ENCODE assay signal across 7 cellular contexts in the genomic region with DNA sequence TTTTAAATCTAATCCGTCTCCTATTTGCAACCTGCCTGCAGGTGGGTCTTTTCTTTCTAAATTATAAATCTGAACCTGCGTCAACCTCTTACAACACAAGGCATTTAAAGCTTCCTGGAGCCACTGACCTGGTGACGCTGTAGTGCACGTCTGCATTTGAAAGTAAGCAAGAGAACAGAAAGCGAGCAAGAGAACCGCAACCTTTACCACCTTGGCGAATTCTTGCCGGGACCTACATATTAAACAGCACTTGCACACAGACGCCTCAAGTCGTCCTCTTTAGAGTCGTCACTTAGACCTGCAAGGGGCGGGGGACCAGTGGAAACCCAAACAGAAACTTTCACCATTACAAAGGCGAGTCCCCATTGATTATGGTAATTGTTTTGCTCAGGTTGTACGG. TPM values are rescaled to one million over a fixed set of nuclear protein-coding genes. Genes with fewer than 3 reads are reported as not detected.
DNase-seq lines count a peak whose midpoint lies in the region; ATAC-seq and TF ChIP-seq lines count a peak whose summit lies in the region.

No MANE protein-coding gene starts in this region.

- no peaks in the 10 kb centered on the region for H3K9me3 Mint-ChIP-seq in stimulated activated naive B cell treated with anti-CD40 and anti-IgM and Interleukin-4, amounts not matched to agents 10 μg/mL and 1 μg/mL and 100 μg/mL, for 72 hours

- DNase-seq in foreskin keratinocyte (peak in 1 of 2 donors; percentile 35), NCI-H1048 (lab: John Stamatoyannopoulos, UW) (no peak), HK-2 (ENCODE audit: unreplicated experiment) (no peak)
- DNase-seq in stimulated activated naive B cell treated with anti-CD40 and anti-IgM and Interleukin-4, amounts not matched to agents 10 μg/mL and 1 μg/mL and 100 μg/mL, for 72 hours: peak; percentile 14

- no peaks in the 10 kb centered on the region for H3K36me3 Mint-ChIP-seq in stimulated activated naive B cell treated with anti-CD40 and anti-IgM and Interleukin-4, amounts not matched to agents 10 μg/mL and 1 μg/mL and 100 μg/mL, for 72 hours

- H3K27me3 ChIP-seq in foreskin keratinocyte: no peaks in the 10 kb centered on the region

- TF ChIP-seq CTCF in foreskin keratinocyte (conservative IDR thresholded peaks at IDR 0.05): no peak

- peak; percentile 71 for ATAC-seq in GM21529 (IDR thresholded peaks at IDR 0.05; ENCODE audit: unreplicated experiment)
- ATAC-seq in HG03521 (IDR thresholded peaks at IDR 0.05; ENCODE audit: unreplicated experiment): peak; percentile 68
- peak; percentile 17 for ATAC-seq in foreskin keratinocyte
- peak; percentile 82 to 89 for ATAC-seq in stimulated activated naive B cell treated with anti-CD40 and anti-IgM and Interleukin-4, amounts not matched to agents 10 μg/mL and 1 μg/mL and 100 μg/mL, for 72 hours (replicated peaks)
- no peak for ATAC-seq in GM21447 (IDR thresholded peaks at IDR 0.05; ENCODE audit: unreplicated experiment)

- H3K4me1 ChIP-seq in foreskin keratinocyte: peaks cover 17% of the 10 kb centered on the region

- H3K4me1 Mint-ChIP-seq in stimulated activated naive B cell treated with anti-CD40 and anti-IgM and Interleukin-4, amounts not matched to agents 10 μg/mL and 1 μg/mL and 100 μg/mL, for 72 hours: peaks cover 6 to 14% of the 10 kb centered on the region in 2 donors

- peak overlapping the region; percentile 40 for H3K27ac ChIP-seq in foreskin keratinocyte

- H3K4me3 Mint-ChIP-seq in stimulated activated naive B cell treated with anti-CD40 and anti-IgM and Interleukin-4, amounts not matched to agents 10 μg/mL and 1 μg/mL and 100 μg/mL, for 72 hours: peak overlapping the region; percentile 68 to 81

- peaks cover 39 to 52% of the 10 kb centered on the region in 2 donors for H3K27me3 Mint-ChIP-seq in stimulated activated naive B cell treated with anti-CD40 and anti-IgM and Interleukin-4, amounts not matched to agents 10 μg/mL and 1 μg/mL and 100 μg/mL, for 72 hours

- no peak overlapping the region for H3K27ac Mint-ChIP-seq in stimulated activated naive B cell treated with anti-CD40 and anti-IgM and Interleukin-4, amounts not matched to agents 10 μg/mL and 1 μg/mL and 100 μg/mL, for 72 hours

RNA-seq across cellular contexts. Expression of a gene that starts 9.5 kb away (rescaled TPM):
- 6.9 and 8.3 TPM in 2 replicates for total RNA-seq in foreskin keratinocyte
- polyA plus RNA-seq in foreskin keratinocyte: 1.7 and 2.2 TPM in 2 replicates
